Comparison of ENCODE assay signal across 15 cellular contexts in genomic region chr2:75595541-75596395, GRCh38.
DNase-seq lines count a peak whose midpoint lies in the region; ATAC-seq, FAIRE-seq and TF ChIP-seq lines count a peak whose summit lies in the region.
"Had no signal": no experiment of that assay in that cellular context is flagged by ENCODE, and none has a peak within 500 bp of the region (broad histone marks: within the 10 kb centered on the region; RNA-seq: fewer than 3 reads in every experiment).

No MANE protein-coding gene starts in this region.

- DNase-seq in NCI-H146 (lab: John Stamatoyannopoulos, UW) (peak; percentile 12), NCI-H146 treated with DMSO at 0.1 percent for 48 hours (lab: John Stamatoyannopoulos, UW; ENCODE audit: unreplicated experiment) (no peak), SW 1271 (lab: John Stamatoyannopoulos, UW) (peak; percentile 45 to 85), fibroblast of the conjunctiva (ENCODE audit: low read depth) (peak; percentile 77), urothelium cell line (ENCODE audit: low spot score) (peak; percentile 73), erythroblast (lab: John Stamatoyannopoulos, UW) (no peak)
- DNase-seq in activated effector memory CD4-positive, alpha-beta T cell treated with Interleukin-2 at 50 U/mL for 16 hours, result no peak
- DNase-seq: activated CD4-positive, CD25-positive, alpha-beta regulatory T cell treated with anti-CD3 and anti-CD28 coated beads, Interleukin-2, amount 50 U/mL, for 72 hours; islet precursor cell; naive thymus-derived CD4-positive, alpha-beta T cell; NCI-H1694 treated with DMSO at 0.1 percent for 48 hours had no signal

- no peak for TF ChIP-seq POLR2A in erythroblast (IDR thresholded peaks at IDR 0.05; ENCODE audit: low read length)

- ATAC-seq in GM19467 (IDR thresholded peaks at IDR 0.05; ENCODE audit: unreplicated experiment), result no peak
- ATAC-seq: K562; naive thymus-derived CD4-positive, alpha-beta T cell had no signal

- FAIRE-seq in urothelium cell line (lab: Jason Lieb, UNC), result no peak
- FAIRE-seq: bronchial epithelial cell, H1, K562 had no signal

Comparison
In these comparisons a context has a peak if more than half of its experiments do, and no peak if none do; other contexts are left out.
1. DNase-seq: peak in NCI-H146 (single experiment), SW 1271 (2 of 2), fibroblast of the conjunctiva (single experiment) and urothelium cell line (single experiment); none in NCI-H146 treated with DMSO at 0.1 percent for 48 hours (single experiment), activated effector memory CD4-positive, alpha-beta T cell treated with Interleukin-2 at 50 U/mL for 16 hours (single experiment) and erythroblast (0 of 2).